1 cellular context compared by ENCODE assay signal in the genomic region with DNA sequence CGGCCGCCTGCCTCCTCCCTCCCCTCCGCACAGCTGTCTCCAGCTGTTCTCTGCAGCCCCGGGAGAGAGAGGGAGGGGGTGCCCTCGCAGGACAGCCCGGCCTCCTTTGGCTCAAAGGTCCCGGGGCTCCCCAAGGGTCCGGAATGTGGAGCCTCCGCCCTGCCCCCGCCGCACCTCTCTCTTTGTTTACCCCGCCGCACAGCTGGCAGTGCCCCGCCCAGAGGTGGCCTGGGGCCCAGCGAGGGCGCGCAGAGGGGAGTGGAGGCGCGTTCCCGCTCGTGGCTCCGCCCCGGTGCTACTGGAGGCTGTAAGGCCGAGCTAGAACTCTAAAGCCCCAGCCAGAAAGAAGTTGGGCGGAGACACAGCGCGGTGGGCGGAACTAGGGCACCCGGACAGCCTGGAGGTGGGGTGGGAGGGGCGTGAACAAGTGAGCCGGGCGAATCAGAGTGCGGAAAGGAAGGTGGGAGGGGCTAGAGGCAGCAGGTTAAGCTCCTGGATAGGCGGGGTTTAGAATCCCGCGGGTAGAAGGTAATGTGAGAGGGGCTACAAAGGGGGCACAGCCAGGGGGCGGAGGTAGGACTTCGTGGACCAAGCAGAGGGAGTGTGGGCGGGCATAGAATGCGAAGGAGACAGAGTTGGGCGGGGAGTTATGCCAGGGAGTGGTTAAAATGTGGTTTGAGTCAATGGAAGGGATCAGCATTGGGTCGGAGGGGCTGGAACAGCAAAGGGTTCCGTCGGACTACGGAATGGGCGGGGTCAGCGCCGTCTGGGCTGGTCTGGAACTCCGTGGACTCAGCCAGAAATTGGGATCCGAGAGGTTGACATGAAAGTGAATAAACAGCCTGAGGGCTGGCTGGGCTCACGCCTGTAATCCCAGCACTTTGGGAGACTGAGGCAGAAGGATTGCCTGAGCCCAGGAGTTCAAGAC.
TF ChIP-seq lines count a peak whose summit lies in the region.

No MANE protein-coding gene starts in this region.

TF ChIP-seq in HepG2, 621 proteins besides CTCF, POLR2A, EP300 and RAD21 (continued from another document and continues in another):
- TF ChIP-seq SRSF9 (IDR thresholded peaks at IDR 0.05; ENCODE audit: borderline replicate concordance, insufficient read depth, low read depth, low read length, poor library complexity, severe bottlenecking) (no peak), UBTF (CRISPR knock-in tag; IDR thresholded peaks at IDR 0.05) (peak; percentile 68), ZFP36L1 (CRISPR knock-in tag; IDR thresholded peaks at IDR 0.05) (0 out of 2 replicates have a peak, but pooled peaks have one; percentile 29), FOXK1 (CRISPR knock-in tag; IDR thresholded peaks at IDR 0.05; ENCODE audit: borderline replicate concordance, low read depth) (peak; percentile 98), SIX4 (CRISPR knock-in tag; IDR thresholded peaks at IDR 0.05) (0 out of 2 replicates have a peak, but pooled peaks have one; percentile 20), ATF4 (CRISPR knock-in tag; IDR thresholded peaks at IDR 0.05) (peak in 1 of 2 experiments; percentile 41; a peak in 1 of 4 replicates), ZNF232 (CRISPR knock-in tag; IDR thresholded peaks at IDR 0.05; ENCODE audit: borderline replicate concordance) (peak; percentile 67; the same call in 1 of the 2 replicates), CREB3 (CRISPR knock-in tag; IDR thresholded peaks at IDR 0.05) (no peak), RERE (CRISPR knock-in tag; IDR thresholded peaks at IDR 0.05; ENCODE audit: low read depth) (peak; percentile 80), KLF15 (CRISPR knock-in tag; IDR thresholded peaks at IDR 0.05; ENCODE audit: borderline replicate concordance) (no peak; the same call in 1 of the 2 replicates), MIXL1 (CRISPR knock-in tag; IDR thresholded peaks at IDR 0.05) (peak; percentile 63; the same call in 1 of the 2 replicates), RXRA (CRISPR knock-in tag; IDR thresholded peaks at IDR 0.05) (peak; percentile 92), KAT2B (IDR thresholded peaks at IDR 0.05; ENCODE audit: borderline replicate concordance, low read depth, low read length) (no peak), PHF8 (CRISPR knock-in tag; IDR thresholded peaks at IDR 0.05) (peak; percentile 56), ZNF672 (CRISPR knock-in tag; IDR thresholded peaks at IDR 0.05) (no peak), ZFX (CRISPR knock-in tag; IDR thresholded peaks at IDR 0.05; ENCODE audit: low read depth) (peak; percentile 62; the same call in 1 of the 2 replicates), PAWR (CRISPR knock-in tag; IDR thresholded peaks at IDR 0.05; ENCODE audit: borderline replicate concordance) (no peak), NR2F1 (CRISPR knock-in tag; IDR thresholded peaks at IDR 0.05) (peak; percentile 51 to 81; a peak in 3 of 4 replicates), NFYC (CRISPR knock-in tag; IDR thresholded peaks at IDR 0.05) (peak; percentile 43), HNF1A (IDR thresholded peaks at IDR 0.05; ENCODE audit: low read depth) (no peak), HNF1A (CRISPR knock-in tag; IDR thresholded peaks at IDR 0.05; ENCODE audit: borderline replicate concordance) (peak; percentile 87; the same call in 1 of the 2 replicates), RFX1 (IDR thresholded peaks at IDR 0.05) (no peak), FOXJ3 (CRISPR knock-in tag; IDR thresholded peaks at IDR 0.05; ENCODE audit: borderline replicate concordance) (peak; percentile 96), ARNT2 (CRISPR knock-in tag; IDR thresholded peaks at IDR 0.05; ENCODE audit: low read depth) (peak; percentile 75; the same call in 1 of the 2 replicates), ZNF7 (CRISPR knock-in tag; IDR thresholded peaks at IDR 0.05) (no peak), ZNF143 (CRISPR knock-in tag; IDR thresholded peaks at IDR 0.05) (0 out of 2 replicates have a peak, but pooled peaks have one; percentile 36), ZNF761 (CRISPR knock-in tag; conservative IDR thresholded peaks at IDR 0.05) (peak; percentile 84; the same call in 1 of the 2 replicates), RFXANK (CRISPR knock-in tag; IDR thresholded peaks at IDR 0.05) (peak; percentile 71; the same call in 1 of the 2 replicates), CBX5 (CRISPR knock-in tag; IDR thresholded peaks at IDR 0.05; ENCODE audit: borderline replicate concordance) (peak; percentile 89; the same call in 1 of the 2 replicates), PPARG (CRISPR knock-in tag; conservative IDR thresholded peaks at IDR 0.05) (peak; percentile 67), THAP11 (CRISPR knock-in tag; IDR thresholded peaks at IDR 0.05) (peak; percentile 82), ZNF660 (CRISPR knock-in tag; IDR thresholded peaks at IDR 0.05; ENCODE audit: borderline replicate concordance, low read depth) (no peak), RBAK (CRISPR knock-in tag; IDR thresholded peaks at IDR 0.05) (no peak)
- TF ChIP-seq, protein P1, sequence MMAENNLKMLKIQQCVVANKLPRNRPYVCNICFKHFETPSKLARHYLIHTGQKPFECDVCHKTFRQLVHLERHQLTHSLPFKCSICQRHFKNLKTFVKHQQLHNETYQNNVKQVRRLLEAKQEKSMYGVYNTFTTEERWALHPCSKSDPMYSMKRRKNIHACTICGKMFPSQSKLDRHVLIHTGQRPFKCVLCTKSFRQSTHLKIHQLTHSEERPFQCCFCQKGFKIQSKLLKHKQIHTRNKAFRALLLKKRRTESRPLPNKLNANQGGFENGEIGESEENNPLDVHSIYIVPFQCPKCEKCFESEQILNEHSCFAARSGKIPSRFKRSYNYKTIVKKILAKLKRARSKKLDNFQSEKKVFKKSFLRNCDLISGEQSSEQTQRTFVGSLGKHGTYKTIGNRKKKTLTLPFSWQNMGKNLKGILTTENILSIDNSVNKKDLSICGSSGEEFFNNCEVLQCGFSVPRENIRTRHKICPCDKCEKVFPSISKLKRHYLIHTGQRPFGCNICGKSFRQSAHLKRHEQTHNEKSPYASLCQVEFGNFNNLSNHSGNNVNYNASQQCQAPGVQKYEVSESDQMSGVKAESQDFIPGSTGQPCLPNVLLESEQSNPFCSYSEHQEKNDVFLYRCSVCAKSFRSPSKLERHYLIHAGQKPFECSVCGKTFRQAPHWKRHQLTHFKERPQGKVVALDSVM (CRISPR knock-in tag; IDR thresholded peaks at IDR 0.05) = peak; percentile 95
- TF ChIP-seq, protein P2, sequence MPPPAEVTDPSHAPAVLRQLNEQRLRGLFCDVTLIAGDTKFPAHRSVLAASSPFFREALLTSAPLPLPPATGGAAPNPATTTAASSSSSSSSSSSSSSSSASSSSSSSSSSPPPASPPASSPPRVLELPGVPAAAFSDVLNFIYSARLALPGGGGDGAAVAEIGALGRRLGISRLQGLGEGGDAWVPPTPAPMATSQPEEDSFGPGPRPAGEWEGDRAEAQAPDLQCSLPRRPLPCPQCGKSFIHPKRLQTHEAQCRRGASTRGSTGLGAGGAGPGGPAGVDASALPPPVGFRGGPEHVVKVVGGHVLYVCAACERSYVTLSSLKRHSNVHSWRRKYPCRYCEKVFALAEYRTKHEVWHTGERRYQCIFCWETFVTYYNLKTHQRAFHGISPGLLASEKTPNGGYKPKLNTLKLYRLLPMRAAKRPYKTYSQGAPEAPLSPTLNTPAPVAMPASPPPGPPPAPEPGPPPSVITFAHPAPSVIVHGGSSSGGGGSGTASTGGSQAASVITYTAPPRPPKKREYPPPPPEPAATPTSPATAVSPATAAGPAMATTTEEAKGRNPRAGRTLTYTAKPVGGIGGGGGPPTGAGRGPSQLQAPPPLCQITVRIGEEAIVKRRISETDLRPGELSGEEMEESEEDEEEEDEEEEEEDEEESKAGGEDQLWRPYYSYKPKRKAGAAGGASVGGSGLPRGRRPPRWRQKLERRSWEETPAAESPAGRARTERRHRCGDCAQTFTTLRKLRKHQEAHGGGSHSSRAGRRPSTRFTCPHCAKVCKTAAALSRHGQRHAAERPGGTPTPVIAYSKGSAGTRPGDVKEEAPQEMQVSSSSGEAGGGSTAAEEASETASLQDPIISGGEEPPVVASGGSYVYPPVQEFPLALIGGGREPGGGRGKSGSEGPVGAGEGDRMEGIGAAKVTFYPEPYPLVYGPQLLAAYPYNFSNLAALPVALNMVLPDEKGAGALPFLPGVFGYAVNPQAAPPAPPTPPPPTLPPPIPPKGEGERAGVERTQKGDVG (CRISPR knock-in tag; IDR thresholded peaks at IDR 0.05; ENCODE audit: borderline replicate concordance) = 0 out of 2 replicates have a peak, but pooled peaks have one; percentile 61
